ENCODE assay signal across 21 cellular contexts in genomic region chr1:166470465-166470864, GRCh38.
"Had no signal": no experiment of that assay in that cellular context is flagged by ENCODE, and none has a peak within 500 bp of the region (broad histone marks: within the 10 kb centered on the region; RNA-seq: fewer than 3 reads in every experiment).

No MANE protein-coding gene starts in this region.

- H3K27ac ChIP-seq: RWPE1 had no signal

- ATAC-seq: Panc1, PC-3 had no signal

- H3K9ac ChIP-seq: SK-N-SH had no signal

- DNase-seq: IMR-90, Kasumi-1, KG1, MM.1S, NCI-H1092 treated with DMSO at 0.1 percent for 48 hours, NCI-H1436, NCI-H187, NCI-H2029, NCI-H2081 treated with DMSO at 0.1 percent for 48 hours, NCI-H2171, NCI-H226, NCI-H446, NCI-H510A, NCI-H524 treated with DMSO at 0.1 percent for 48 hours, NCI-H69, NCI-H774, PC-3, SHP77, SK-N-SH had no signal

- H3K4me2 ChIP-seq: SK-N-SH had no signal

- H3K9me3 ChIP-seq: SK-N-SH had no signal
